Comparison of ENCODE assay signal across 12 cellular contexts in genomic region chr18:79428287-79428686, GRCh38.
"Had no signal": no experiment of that assay in that cellular context is flagged by ENCODE, and none has a peak within 500 bp of the region (broad histone marks: within the 10 kb centered on the region; RNA-seq: fewer than 3 reads in every experiment).

No MANE protein-coding gene starts in this region.

- H3K27ac Mint-ChIP-seq: memory B cell; stimulated activated memory B cell treated with anti-CD40 and anti-IgM and Interleukin-4, amounts not matched to agents 10 μg/mL and 1 μg/mL and 100 μg/mL, for 72 hours had no signal

- H3K4me3 Mint-ChIP-seq: stimulated activated memory B cell treated with anti-CD40 and anti-IgM and Interleukin-4, amounts not matched to agents 10 μg/mL and 1 μg/mL and 100 μg/mL, for 72 hours had no signal

- H3K27me3 Mint-ChIP-seq: memory B cell; stimulated activated memory B cell treated with anti-CD40 and anti-IgM and Interleukin-4, amounts not matched to agents 10 μg/mL and 1 μg/mL and 100 μg/mL, for 72 hours had no signal

- H3K9me3 Mint-ChIP-seq: memory B cell; stimulated activated memory B cell treated with anti-CD40 and anti-IgM and Interleukin-4, amounts not matched to agents 10 μg/mL and 1 μg/mL and 100 μg/mL, for 72 hours had no signal

- ATAC-seq: left ventricle myocardium superior; stimulated activated memory B cell treated with anti-CD40 and anti-IgM and Interleukin-4, amounts not matched to agents 10 μg/mL and 1 μg/mL and 100 μg/mL, for 72 hours had no signal

- DNase-seq: activated CD4-positive, alpha-beta T cell treated with anti-CD3 and anti-CD28 coated beads for 1 hour; activated CD4-positive, alpha-beta T cell treated with anti-CD3 and anti-CD28 coated beads, Interleukin-2, amount 50 U/mL, for 48 hours; activated effector memory CD4-positive, alpha-beta T cell treated with Interleukin-2 at 50 U/mL for 16 hours; aorta; cerebellar nuclear complex; dermis blood vessel endothelial cell; erythroblast; left ventricle myocardium superior; stimulated activated CD4-positive, alpha-beta T cell treated with anti-CD3 and anti-CD28 coated beads, Interleukin-2, amount 100 ng/mL, for 48 hours; SW 1271 had no signal
